16 cellular contexts compared by ENCODE assay signal in the genomic region with DNA sequence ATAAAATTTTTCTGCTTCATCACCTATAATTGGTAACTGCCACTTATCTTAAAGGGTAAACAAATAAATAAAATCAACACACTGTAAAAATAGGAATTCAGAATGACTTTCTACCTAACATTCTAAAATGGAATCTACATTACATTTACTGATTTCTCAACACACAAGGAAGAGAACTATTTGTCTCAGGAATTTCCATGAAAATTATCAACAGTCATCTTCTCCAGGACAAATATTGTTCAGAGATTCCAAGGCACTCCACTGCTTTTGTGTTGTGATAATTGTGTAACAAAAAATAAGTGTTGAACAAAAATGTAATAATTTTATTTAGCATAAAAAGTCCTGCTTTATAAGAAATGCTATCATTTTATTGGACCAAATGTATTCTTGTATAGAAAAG. TPM values are rescaled to one million over a fixed set of nuclear protein-coding genes. Genes with fewer than 3 reads are reported as not detected.
A peak's percentile ranks its signal among the peaks of the same experiment; 100 is the strongest.
DNase-seq lines count a peak whose midpoint lies in the region; ATAC-seq, FAIRE-seq and TF ChIP-seq lines count a peak whose summit lies in the region.
"Had no signal": no experiment of that assay in that cellular context is flagged by ENCODE, and none has a peak within 500 bp of the region (broad histone marks: within the 10 kb centered on the region; RNA-seq: fewer than 3 reads in every experiment).

No MANE protein-coding gene starts in this region.

- intact Hi-C loops in CD4-positive, alpha-beta T cell (cut with DNase I, micrococcal nuclease), result loop anchor here (5.0 to 10.0 kb wide), 4 partner anchors 316 to 944 kb away; a partner anchor contains a TSS
- intact Hi-C loops in lower lobe of right lung (cut with DNase I) (no loop called here), A673 (cut with micrococcal nuclease; ENCODE audit: unreplicated experiment) (loop anchor here (10.0 kb wide), 1 partner anchor 316 kb away; a partner anchor contains a TSS), sciatic nerve (cut with DNase I) (no loop called here)

- peak; percentile 6 for FAIRE-seq in A204.1 (lab: Jason Lieb, UNC)

- peak overlapping the region; percentile 77 for H3K4me3 Mint-ChIP-seq in CD4-positive, alpha-beta T cell
- peak overlapping the region; percentile 74 for H3K4me3 Mint-ChIP-seq in activated CD4-positive, alpha-beta memory T cell treated with anti-CD3 and anti-CD28 coated beads, Interleukin-2, amount 10 ng/mL, durations not matched to agents 7 days and 5 days

- H3K36me3 ChIP-seq in lower lobe of right lung (no peaks in the 10 kb centered on the region), A673 (ENCODE audit: insufficient read depth, low read length, poor library complexity, severe bottlenecking) (no peaks in the 10 kb centered on the region)
- H3K36me3 ChIP-seq: BLaER1, SJCRH30 had no signal

- peaks cover 65% of the 10 kb centered on the region for H3K4me1 Mint-ChIP-seq in CD4-positive, alpha-beta T cell (ENCODE audit: low read depth)
- H3K4me1 Mint-ChIP-seq in activated CD4-positive, alpha-beta memory T cell treated with anti-CD3 and anti-CD28 coated beads, Interleukin-2, amount 10 ng/mL, durations not matched to agents 7 days and 5 days, result peaks cover 48% of the 10 kb centered on the region

- TF ChIP-seq CTCF in CD4-positive, alpha-beta T cell (IDR thresholded peaks at IDR 0.05), result no peak
- TF ChIP-seq CTCF in lower lobe of right lung (IDR thresholded peaks at IDR 0.05), result no peak
- TF ChIP-seq CTCF in A673 (conservative IDR thresholded peaks at IDR 0.05; ENCODE audit: low read depth, low read length), result no peak

- no peaks in the 10 kb centered on the region for H3K27me3 Mint-ChIP-seq in CD4-positive, alpha-beta T cell
- H3K27me3 Mint-ChIP-seq in activated CD4-positive, alpha-beta memory T cell treated with anti-CD3 and anti-CD28 coated beads, Interleukin-2, amount 10 ng/mL, durations not matched to agents 7 days and 5 days, result no peaks in the 10 kb centered on the region
- H3K27me3 Mint-ChIP-seq: activated naive CD8-positive, alpha-beta T cell had no signal

- H3K4me3 ChIP-seq in lower lobe of right lung (no peak overlapping the region), A673 (ENCODE audit: low read depth, low read length, poor library complexity, severe bottlenecking) (no peak overlapping the region)
- H3K4me3 ChIP-seq: BLaER1, SJCRH30 had no signal

- no peaks in the 10 kb centered on the region for H3K27me3 ChIP-seq in CD4-positive, alpha-beta T cell (ENCODE audit: control insufficient read depth, insufficient read depth, low read length)
- H3K27me3 ChIP-seq in lower lobe of right lung (ENCODE audit: low read depth) (no peaks in the 10 kb centered on the region), A673 (replicated peaks; ENCODE audit: insufficient read depth, low read depth, low read length, poor library complexity) (no peaks in the 10 kb centered on the region)
- H3K27me3 ChIP-seq: BLaER1, foreskin keratinocyte, SJCRH30 had no signal

- H3K9me3 Mint-ChIP-seq in CD4-positive, alpha-beta T cell, result peaks cover 2% of the 10 kb centered on the region
- H3K9me3 Mint-ChIP-seq in activated CD4-positive, alpha-beta memory T cell treated with anti-CD3 and anti-CD28 coated beads, Interleukin-2, amount 10 ng/mL, durations not matched to agents 7 days and 5 days, result peaks cover 3% of the 10 kb centered on the region

- no peak for ATAC-seq in CD4-positive, alpha-beta T cell (ENCODE audit: poor library complexity)
- no peak for ATAC-seq in lower lobe of right lung
- no peak for ATAC-seq in GM18868 (IDR thresholded peaks at IDR 0.05; ENCODE audit: unreplicated experiment)
- no peak for ATAC-seq in sciatic nerve
- ATAC-seq in HG02798 (IDR thresholded peaks at IDR 0.05; ENCODE audit: poor library complexity, unreplicated experiment), result no peak
- ATAC-seq: foreskin keratinocyte had no signal

- H3K27ac Mint-ChIP-seq in CD4-positive, alpha-beta T cell, result peak overlapping the region; percentile 78
- H3K27ac Mint-ChIP-seq in activated CD4-positive, alpha-beta memory T cell treated with anti-CD3 and anti-CD28 coated beads, Interleukin-2, amount 10 ng/mL, durations not matched to agents 7 days and 5 days, result peak overlapping the region; percentile 21

- no TSS peak for BruUV-seq in A673 (replicated peaks; lab: Mats Ljungman, UMichigan)

- H3K36me3 Mint-ChIP-seq in CD4-positive, alpha-beta T cell (ENCODE audit: low read depth), result peaks cover 12% of the 10 kb centered on the region
- peaks cover 39% of the 10 kb centered on the region for H3K36me3 Mint-ChIP-seq in activated CD4-positive, alpha-beta memory T cell treated with anti-CD3 and anti-CD28 coated beads, Interleukin-2, amount 10 ng/mL, durations not matched to agents 7 days and 5 days (ENCODE audit: low read depth)

- no peak for DNase-seq in CD4-positive, alpha-beta T cell
- DNase-seq in activated CD4-positive, alpha-beta memory T cell treated with anti-CD3 and anti-CD28 coated beads, Interleukin-2, amount 10 ng/mL, durations not matched to agents 7 days and 5 days, result no peak
- DNase-seq in lower lobe of right lung (no peak), A673 (ENCODE audit: low spot score) (no peak), sciatic nerve (ENCODE audit: low spot score) (no peak)
- DNase-seq: foreskin keratinocyte, NCI-H187 treated with DMSO at 0.1 percent for 48 hours, SJCRH30, substantia nigra had no signal

- H3K4me1 ChIP-seq in lower lobe of right lung (peaks cover 18% of the 10 kb centered on the region), A673 (ENCODE audit: insufficient read depth, low read length, poor library complexity, severe bottlenecking) (no peaks in the 10 kb centered on the region)
- H3K4me1 ChIP-seq: BLaER1, foreskin keratinocyte had no signal

- POLR2A ChIA-PET in CD4-positive, alpha-beta T cell (lab: Charles Lee), result interaction anchor here (1.1 to 4.4 kb wide), 4 partner anchors 8 to 316 kb away, joined by 3 to 40 read pairs (median 8); a partner anchor contains a TSS
- POLR2A ChIA-PET in activated CD4-positive, alpha-beta memory T cell treated with anti-CD3 and anti-CD28 coated beads, Interleukin-2, amount 10 ng/mL, durations not matched to agents 7 days and 5 days (lab: Charles Lee), result interaction anchor here (1.4 to 2.4 kb wide), 2 partner anchors 8 to 315 kb away, joined by 5 to 8 read pairs; a partner anchor contains a TSS
- POLR2A ChIA-PET in A673 (lab: Charles Lee; ENCODE audit: low non-redundant PET), result no interaction called here

- H3K27ac ChIP-seq in CD4-positive, alpha-beta T cell (ENCODE audit: low read depth, low read length), result peak overlapping the region; percentile 8
- H3K27ac ChIP-seq in lower lobe of right lung (peak overlapping the region; percentile 21), A673 (ENCODE audit: low read depth, low read length, poor library complexity, severe bottlenecking) (no peak overlapping the region)
- H3K27ac ChIP-seq: BLaER1, foreskin keratinocyte, SJCRH30 had no signal

- CTCF ChIA-PET in CD4-positive, alpha-beta T cell (lab: Charles Lee), result no interaction called here
- CTCF ChIA-PET in activated CD4-positive, alpha-beta memory T cell treated with anti-CD3 and anti-CD28 coated beads, Interleukin-2, amount 10 ng/mL, durations not matched to agents 7 days and 5 days (lab: Charles Lee), result interaction anchor here (0.9 to 1.7 kb wide), 2 partner anchors 111 to 113 kb away, joined by 3 to 9 read pairs; no protein-coding TSS in a partner anchor
- CTCF ChIA-PET in A673 (lab: Charles Lee), result no interaction called here

- H3K9me3 ChIP-seq in CD4-positive, alpha-beta T cell (ENCODE audit: control insufficient read depth, low read length), result no peaks in the 10 kb centered on the region
- H3K9me3 ChIP-seq in lower lobe of right lung (no peaks in the 10 kb centered on the region), A673 (ENCODE audit: low read depth, low read length, poor library complexity, severe bottlenecking) (no peaks in the 10 kb centered on the region)
- H3K9me3 ChIP-seq: BLaER1, SJCRH30 had no signal

RNA-seq across cellular contexts. Expression of a gene that starts 7.3 kb away (rescaled TPM):
- total RNA-seq in CD4-positive, alpha-beta T cell, result 10 to 100 TPM; 68.1 to 71.2 TPM
- 10 to 100 TPM; 63.1 to 71.3 TPM for total RNA-seq in activated CD4-positive, alpha-beta memory T cell treated with anti-CD3 and anti-CD28 coated beads, Interleukin-2, amount 10 ng/mL, durations not matched to agents 7 days and 5 days
- total RNA-seq in lower lobe of right lung, result 46.6 TPM
- 34.9 and 38.9 TPM in 2 replicates for total RNA-seq in A673 (2021)
- 62.1 TPM for total RNA-seq in sciatic nerve

RNA-seq across cellular contexts. Expression of a gene that starts 35.2 kb away (rescaled TPM):
- total RNA-seq in CD4-positive, alpha-beta T cell, result not detected
- not detected for total RNA-seq in activated CD4-positive, alpha-beta memory T cell treated with anti-CD3 and anti-CD28 coated beads, Interleukin-2, amount 10 ng/mL, durations not matched to agents 7 days and 5 days
- total RNA-seq in lower lobe of right lung (0.62 TPM), A673 (2021) (not detected in 2 replicates), sciatic nerve (not detected)
- total RNA-seq: Daoy, NCI-H460, SJCRH30 had no signal

Comparison
In these comparisons a context has a peak if more than half of its experiments do, and no peak if none do; other contexts are left out.
1. intact Hi-C loops: an anchor here in CD4-positive, alpha-beta T cell (5.0 to 10.0 kb wide) and A673 (10.0 kb wide); none called in lower lobe of right lung and sciatic nerve.